In the genomic region with DNA sequence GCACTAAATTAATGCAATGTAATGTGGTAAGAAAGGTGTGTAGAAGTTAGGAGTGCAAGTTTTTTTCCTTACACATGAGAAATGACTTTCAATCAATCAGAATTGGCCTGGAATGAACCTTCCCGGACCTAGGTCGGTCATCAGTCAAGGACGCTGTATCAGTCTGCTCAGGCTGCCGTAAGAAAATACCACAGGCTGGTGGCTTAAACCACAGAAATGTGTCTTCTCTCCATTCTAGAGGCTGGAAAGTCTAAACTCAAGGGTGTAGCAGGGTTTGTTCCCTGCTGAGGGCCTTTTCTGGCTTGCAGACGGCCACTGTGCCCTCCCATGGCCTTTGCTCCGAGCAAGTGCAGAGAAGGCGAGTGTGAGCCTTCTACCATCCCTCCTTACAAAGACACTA, we compare ENCODE assay signal across 15 cellular contexts.
DNase-seq lines count a peak whose midpoint lies in the region; ATAC-seq and TF ChIP-seq lines count a peak whose summit lies in the region.
"Had no signal": no experiment of that assay in that cellular context is flagged by ENCODE, and none has a peak within 500 bp of the region (broad histone marks: within the 10 kb centered on the region; RNA-seq: fewer than 3 reads in every experiment).

No MANE protein-coding gene starts in this region.

- CTCF ChIA-PET in activated CD4-positive, alpha-beta T cell treated with anti-CD3 and anti-CD28 coated beads, Interleukin-2, amount 10 ng/mL, durations not matched to agents 7 days and 5 days (lab: Charles Lee), result interaction anchor here (1.6 kb wide), 1 partner anchor 14 kb away, joined by 5 read pairs; no protein-coding TSS in a partner anchor
- CTCF ChIA-PET in OCI-LY7 (lab: Charles Lee; ENCODE audit: unreplicated experiment), result interaction anchor here (0.6 to 1.5 kb wide), 3 partner anchors 34 to 107 kb away, joined by 3 to 5 read pairs (median 4); no protein-coding TSS in a partner anchor

- DNase-seq in activated CD4-positive, alpha-beta T cell treated with anti-CD3 and anti-CD28 coated beads, Interleukin-2, amount 10 ng/mL, durations not matched to agents 7 days and 5 days, result no peak
- no peak for DNase-seq in activated CD4-positive, alpha-beta T cell treated with anti-CD3 and anti-CD28 coated beads for 4 hours
- DNase-seq in OCI-LY7 (ENCODE audit: low spot score), result no peak
- no peak for DNase-seq in effector memory CD8-positive, alpha-beta T cell
- no peak for DNase-seq in progenitor cell of endocrine pancreas (ENCODE audit: low spot score, unreplicated experiment)
- no peak for DNase-seq in iPS-NIHi11 (ENCODE audit: low spot score)
- no peak for DNase-seq in NCI-H345 treated with DMSO at 0.1 percent for 48 hours (lab: John Stamatoyannopoulos, UW; ENCODE audit: unreplicated experiment)
- DNase-seq: activated CD8-positive, alpha-beta memory T cell treated with anti-CD3 and anti-CD28 coated beads, Interleukin-2, amount 50 U/mL, for 48 hours; DMS53; NCI-H1694 treated with DMSO at 0.1 percent for 48 hours; posterior cingulate gyrus had no signal

- no peaks in the 10 kb centered on the region for H3K9me3 Mint-ChIP-seq in activated CD4-positive, alpha-beta T cell treated with anti-CD3 and anti-CD28 coated beads, Interleukin-2, amount 10 ng/mL, durations not matched to agents 7 days and 5 days
- H3K9me3 Mint-ChIP-seq in effector memory CD8-positive, alpha-beta T cell, result no peaks in the 10 kb centered on the region
- H3K9me3 Mint-ChIP-seq in progenitor cell of endocrine pancreas (ENCODE audit: low read depth), result no peaks in the 10 kb centered on the region

- no peaks in the 10 kb centered on the region; the same call in 1 of the 2 replicates for H3K9me3 ChIP-seq in OCI-LY7 (ENCODE audit: low read length)
- H3K9me3 ChIP-seq: HAP-1, thoracic aorta had no signal

- peaks cover 46% of the 10 kb centered on the region for H3K36me3 Mint-ChIP-seq in activated CD4-positive, alpha-beta T cell treated with anti-CD3 and anti-CD28 coated beads, Interleukin-2, amount 10 ng/mL, durations not matched to agents 7 days and 5 days (ENCODE audit: low read depth)
- H3K36me3 Mint-ChIP-seq in effector memory CD8-positive, alpha-beta T cell (ENCODE audit: insufficient read depth), result peaks cover 57% of the 10 kb centered on the region
- peaks cover 3% of the 10 kb centered on the region for H3K36me3 Mint-ChIP-seq in progenitor cell of endocrine pancreas (ENCODE audit: insufficient read depth)

- intact Hi-C loops in OCI-LY7 (cut with micrococcal nuclease; ENCODE audit: unreplicated experiment), result loop anchor here (5.0 kb wide), 2 partner anchors 65 to 515 kb away; no protein-coding TSS in a partner anchor

- H3K4me2 ChIP-seq in OCI-LY7 (ENCODE audit: low read length), result peak overlapping the region; percentile 96

- peak overlapping the region; percentile 98 for H3K27ac ChIP-seq in OCI-LY7 (ENCODE audit: low read depth, low read length, poor library complexity, severe bottlenecking)

- POLR2A ChIA-PET in activated CD4-positive, alpha-beta T cell treated with anti-CD3 and anti-CD28 coated beads, Interleukin-2, amount 10 ng/mL, durations not matched to agents 7 days and 5 days (lab: Charles Lee), result no interaction called here
- POLR2A ChIA-PET in OCI-LY7 (lab: Charles Lee), result interaction anchor here (0.8 to 1.9 kb wide), 2 partner anchors 32 to 106 kb away, joined by 3 to 7 read pairs; no protein-coding TSS in a partner anchor

- H3K4me1 Mint-ChIP-seq in activated CD4-positive, alpha-beta T cell treated with anti-CD3 and anti-CD28 coated beads, Interleukin-2, amount 10 ng/mL, durations not matched to agents 7 days and 5 days, result peaks cover 67% of the 10 kb centered on the region
- peaks cover 64 to 75% of the 10 kb centered on the region in 2 donors for H3K4me1 Mint-ChIP-seq in effector memory CD8-positive, alpha-beta T cell (ENCODE audit: low read depth in 2 of 2)
- peaks cover 3% of the 10 kb centered on the region for H3K4me1 Mint-ChIP-seq in progenitor cell of endocrine pancreas (ENCODE audit: low read depth)

- ATAC-seq in effector memory CD8-positive, alpha-beta T cell (replicated peaks), result no peak
- ATAC-seq in HG02588 (IDR thresholded peaks at IDR 0.05; ENCODE audit: unreplicated experiment), result no peak
- ATAC-seq: HepG2 had no signal

- peaks cover 67% of the 10 kb centered on the region for H3K79me2 ChIP-seq in OCI-LY7 (ENCODE audit: insufficient read depth, low read depth, low read length)

- H4K20me1 ChIP-seq in OCI-LY7 (ENCODE audit: insufficient read depth, low read length), result 0 out of 2 replicates have a peak, but pooled peaks cover 2% of the 10 kb centered on the region

- H3K36me3 ChIP-seq in OCI-LY7 (ENCODE audit: insufficient read depth, low read length), result peaks cover 34% of the 10 kb centered on the region
- H3K36me3 ChIP-seq: HAP-1, thoracic aorta had no signal

- H3K27me3 Mint-ChIP-seq in activated CD4-positive, alpha-beta T cell treated with anti-CD3 and anti-CD28 coated beads, Interleukin-2, amount 10 ng/mL, durations not matched to agents 7 days and 5 days, result no peaks in the 10 kb centered on the region
- no peaks in the 10 kb centered on the region for H3K27me3 Mint-ChIP-seq in effector memory CD8-positive, alpha-beta T cell
- H3K27me3 Mint-ChIP-seq in progenitor cell of endocrine pancreas, result no peaks in the 10 kb centered on the region

- no peak for TF ChIP-seq CTCF in OCI-LY7 (conservative IDR thresholded peaks at IDR 0.05; ENCODE audit: low read length)
- no peak for TF ChIP-seq CTCF in progenitor cell of endocrine pancreas (IDR thresholded peaks at IDR 0.05; ENCODE audit: unreplicated experiment)

- H3K4me3 Mint-ChIP-seq in activated CD4-positive, alpha-beta T cell treated with anti-CD3 and anti-CD28 coated beads, Interleukin-2, amount 10 ng/mL, durations not matched to agents 7 days and 5 days, result no peak overlapping the region
- peak overlapping the region; percentile 62 to 70 for H3K4me3 Mint-ChIP-seq in effector memory CD8-positive, alpha-beta T cell
- H3K4me3 Mint-ChIP-seq in progenitor cell of endocrine pancreas (ENCODE audit: low read depth), result no peak overlapping the region

- H3K4me1 ChIP-seq in OCI-LY7 (ENCODE audit: insufficient read depth, low read length, poor library complexity, severe bottlenecking), result peaks cover 65% of the 10 kb centered on the region
- H3K4me1 ChIP-seq: HAP-1 had no signal

- BruUV-seq in OCI-LY7 (replicated peaks; lab: Mats Ljungman, UMichigan), result no TSS peak

- H3K4me3 ChIP-seq in OCI-LY7 (ENCODE audit: low read depth, low read length, poor library complexity, severe bottlenecking), result peak overlapping the region; percentile 63
- H3K4me3 ChIP-seq: HAP-1, thoracic aorta had no signal

- no peak overlapping the region for H2AFZ ChIP-seq in OCI-LY7 (ENCODE audit: low read length)

- no peaks in the 10 kb centered on the region for H3K9me2 ChIP-seq in OCI-LY7 (ENCODE audit: insufficient read depth, low read length)

- H3K27ac Mint-ChIP-seq in activated CD4-positive, alpha-beta T cell treated with anti-CD3 and anti-CD28 coated beads, Interleukin-2, amount 10 ng/mL, durations not matched to agents 7 days and 5 days, result peak overlapping the region; percentile 78
- H3K27ac Mint-ChIP-seq in effector memory CD8-positive, alpha-beta T cell, result peak overlapping the region; percentile 81 to 90
- peak overlapping the region; percentile 59 for H3K27ac Mint-ChIP-seq in progenitor cell of endocrine pancreas

Comparison
In these comparisons a context has a peak if more than half of its experiments do, and no peak if none do; other contexts are left out.
1. H3K4me3 Mint-ChIP-seq: peak in effector memory CD8-positive, alpha-beta T cell (2 of 2); none in activated CD4-positive, alpha-beta T cell treated with anti-CD3 and anti-CD28 coated beads, Interleukin-2, amount 10 ng/mL, durations not matched to agents 7 days and 5 days (single experiment) and progenitor cell of endocrine pancreas (single experiment).
2. Peak in every context shown above with its lines, with median percentiles within 50 percentile points of each other: H3K27ac Mint-ChIP-seq.